ENCODE assay signal across 8 cellular contexts in the genomic region with DNA sequence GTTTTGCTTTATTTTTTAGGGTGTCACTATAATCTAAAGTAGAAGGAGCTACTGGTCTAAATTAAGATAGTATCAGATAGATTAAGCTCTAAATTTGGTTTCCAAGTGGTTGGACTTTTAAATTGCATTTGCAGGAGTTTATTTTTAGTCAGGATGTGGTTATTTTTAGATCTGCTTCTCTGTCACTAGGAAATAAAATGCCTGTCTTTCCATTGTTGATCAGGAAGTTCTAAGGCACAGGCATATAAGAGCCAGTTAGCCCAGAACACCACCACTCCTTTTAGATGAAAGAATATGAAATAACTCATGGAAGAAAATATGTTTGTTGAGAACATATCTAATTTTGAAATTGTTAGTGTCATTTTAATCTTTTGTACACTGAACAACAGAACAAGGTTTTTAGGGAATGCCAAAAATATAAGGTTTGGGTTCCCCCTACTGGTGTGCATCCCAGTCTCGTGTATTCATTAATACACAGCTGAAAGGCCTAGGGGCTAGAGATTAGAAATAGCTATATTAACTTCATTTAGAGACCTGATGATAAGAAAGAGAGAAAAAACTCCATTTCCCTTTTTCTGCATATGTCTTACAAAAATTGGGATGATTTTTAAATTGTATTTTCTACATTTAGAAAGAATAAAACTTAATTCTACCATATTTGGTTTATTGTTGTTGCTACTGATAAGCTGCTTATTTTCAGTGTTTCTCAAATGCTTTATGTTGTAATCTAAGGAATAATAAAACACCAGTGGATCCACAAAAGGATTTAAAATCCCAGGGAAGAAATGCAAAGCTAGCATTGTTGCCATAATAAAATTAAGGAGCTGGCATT.
DNase-seq lines count a peak whose midpoint lies in the region; ATAC-seq and TF ChIP-seq lines count a peak whose summit lies in the region.

No MANE protein-coding gene starts in this region.

- peak in 3 of 5 donors; percentile 6 to 29 (median 15) for DNase-seq in CD8-positive, alpha-beta memory T cell
- DNase-seq in NCI-H526 (lab: John Stamatoyannopoulos, UW) (peak; percentile 8 to 64), adrenal gland (peak; percentile 40 to 72 (median 50)), left ventricle myocardium inferior (no peak), gastrocnemius medialis (peak in 1 of 2 donors; percentile 4), SKM-1 treated with dmso at 0.1 percent for 144 hours (lab: John Stamatoyannopoulos, UW; ENCODE audit: unreplicated experiment) (no peak)

- WGBS in adrenal gland, 4 donors, result 7 to 13% (median 10%) methylated on average over 1 of the region's 1 CpG

- in situ Hi-C loops in gastrocnemius medialis (cut with MboI; ENCODE audit: low sequenced_read_pairs in 4 of 4), result loop anchor here in 1 of 4 donors (25.0 kb wide), 1 partner anchor 454 kb away; no protein-coding TSS in a partner anchor

- no peaks in the 10 kb centered on the region for H3K27me3 Mint-ChIP-seq in CD8-positive, alpha-beta memory T cell

- intact Hi-C loops in adrenal gland (cut with DNase I) (loop anchor here in 1 of 2 donors (10.0 kb wide), 1 partner anchor 457 kb away; no protein-coding TSS in a partner anchor), left ventricle myocardium inferior (cut with micrococcal nuclease) (no loop called here), gastrocnemius medialis (cut with DNase I; ENCODE audit: low total_unique reads) (loop anchor here (5.0 to 10.0 kb wide), 2 partner anchors 104 to 457 kb away; no protein-coding TSS in a partner anchor)

- H3K4me1 Mint-ChIP-seq in CD8-positive, alpha-beta memory T cell, result peaks cover 21 to 29% (median 28%) of the 10 kb centered on the region in 3 donors

- H3K9me3 ChIP-seq in CD8-positive, alpha-beta memory T cell (ENCODE audit: low read length), result no peaks in the 10 kb centered on the region
- H3K9me3 ChIP-seq in adrenal gland (replicated peaks in 1 of 3) (peaks cover 0 to 3% (median 0%) of the 10 kb centered on the region in 3 donors), left ventricle myocardium inferior (replicated peaks) (no peaks in the 10 kb centered on the region), gastrocnemius medialis (no peaks in the 10 kb centered on the region)

- peak overlapping the region in 1 of 7 donors; percentile 3 for H3K4me3 Mint-ChIP-seq in CD8-positive, alpha-beta memory T cell

- H3K27me3 ChIP-seq in CD8-positive, alpha-beta memory T cell (ENCODE audit: insufficient read depth, low read length, poor library complexity, severe bottlenecking), result no peaks in the 10 kb centered on the region
- no peaks in the 10 kb centered on the region for H3K27me3 ChIP-seq in adrenal gland
- no peaks in the 10 kb centered on the region for H3K27me3 ChIP-seq in left ventricle myocardium inferior (ENCODE audit: low read depth)
- H3K27me3 ChIP-seq in gastrocnemius medialis, result no peaks in the 10 kb centered on the region

- peak; percentile 54 for ATAC-seq in GM21515 (IDR thresholded peaks at IDR 0.05; ENCODE audit: unreplicated experiment)
- ATAC-seq in gastrocnemius medialis, result peak; percentile 56 to 63
- ATAC-seq in GM21717 (IDR thresholded peaks at IDR 0.05; ENCODE audit: unreplicated experiment), result no peak

- peak; percentile 30 to 75 (median 64) for TF ChIP-seq CTCF in adrenal gland (IDR thresholded peaks at IDR 0.05)
- TF ChIP-seq CTCF in left ventricle myocardium inferior (IDR thresholded peaks at IDR 0.05; ENCODE audit: borderline replicate concordance), result peak; percentile 69
- TF ChIP-seq CTCF in gastrocnemius medialis (IDR thresholded peaks at IDR 0.05 in 4 of 5, conservative IDR thresholded peaks at IDR 0.05 in 1 of 5), result peak in 3 of 5 experiments; percentile 32 to 57 (median 55)

- peaks cover 0 to 12% (median 5%) of the 10 kb centered on the region in 3 donors for H3K36me3 Mint-ChIP-seq in CD8-positive, alpha-beta memory T cell

- peaks cover 5% of the 10 kb centered on the region for H3K4me1 ChIP-seq in CD8-positive, alpha-beta memory T cell (ENCODE audit: insufficient read depth, low read length)
- H3K4me1 ChIP-seq in adrenal gland (replicated peaks in 1 of 2), result peaks cover 5 to 30% of the 10 kb centered on the region in 2 donors
- peaks cover 38% of the 10 kb centered on the region for H3K4me1 ChIP-seq in left ventricle myocardium inferior
- peaks cover 28 to 32% of the 10 kb centered on the region in 2 donors for H3K4me1 ChIP-seq in gastrocnemius medialis

- no peak overlapping the region for H3K27ac ChIP-seq in CD8-positive, alpha-beta memory T cell (ENCODE audit: low read depth, low read length)
- H3K27ac ChIP-seq in adrenal gland (no peak overlapping the region), left ventricle myocardium inferior (replicated peaks) (peak overlapping the region; percentile 74), gastrocnemius medialis (peak overlapping the region in 3 of 4 donors; percentile 31 to 52 (median 36))

- TF ChIP-seq POLR2A in adrenal gland (IDR thresholded peaks at IDR 0.05) (no peak), gastrocnemius medialis (IDR thresholded peaks at IDR 0.05) (no peak)

- POLR2A ChIA-PET in CD8-positive, alpha-beta memory T cell (lab: Charles Lee), result interaction anchor here (0.7 kb wide), 1 partner anchor 125 kb away, joined by 3 read pairs; no protein-coding TSS in a partner anchor

- H3K27ac Mint-ChIP-seq in CD8-positive, alpha-beta memory T cell, result peak overlapping the region in 4 of 8 donors; percentile 32 to 69 (median 49)

- H3K36me3 ChIP-seq in CD8-positive, alpha-beta memory T cell (ENCODE audit: insufficient read depth, low read length), result peaks cover 12% of the 10 kb centered on the region
- H3K36me3 ChIP-seq in adrenal gland (replicated peaks in 1 of 2) (peaks cover 0 to 8% of the 10 kb centered on the region in 2 donors), left ventricle myocardium inferior (peaks cover 42% of the 10 kb centered on the region), gastrocnemius medialis (peaks cover 0 to 12% of the 10 kb centered on the region in 2 donors)

- no peak overlapping the region for H3K4me3 ChIP-seq in CD8-positive, alpha-beta memory T cell (ENCODE audit: low read length)
- H3K4me3 ChIP-seq in adrenal gland, result peak overlapping the region in 1 of 4 donors; percentile 4
- peak overlapping the region; percentile 27 for H3K4me3 ChIP-seq in left ventricle myocardium inferior
- no peak overlapping the region for H3K4me3 ChIP-seq in gastrocnemius medialis

- CTCF ChIA-PET in CD8-positive, alpha-beta memory T cell (lab: Charles Lee), result interaction anchor here (0.7 to 1.7 kb wide), 8 partner anchors 10 to 484 kb away, joined by 3 to 8 read pairs (median 4); a partner anchor contains a TSS

- no peaks in the 10 kb centered on the region for H3K9me3 Mint-ChIP-seq in CD8-positive, alpha-beta memory T cell

Comparison
In these comparisons a context has a peak if more than half of its experiments do, and no peak if none do; other contexts are left out.
1. DNase-seq: peak in CD8-positive, alpha-beta memory T cell (3 of 5), NCI-H526 (2 of 2) and adrenal gland (7 of 7); none in left ventricle myocardium inferior (single experiment) and SKM-1 treated with dmso at 0.1 percent for 144 hours (single experiment).
2. H3K27ac ChIP-seq: peak in left ventricle myocardium inferior (single experiment) and gastrocnemius medialis (3 of 4); none in CD8-positive, alpha-beta memory T cell (single experiment) and adrenal gland (0 of 5).
3. Peak in every context shown above with its lines, with median percentiles within 50 percentile points of each other: CTCF ChIP-seq.